In the genomic region with DNA sequence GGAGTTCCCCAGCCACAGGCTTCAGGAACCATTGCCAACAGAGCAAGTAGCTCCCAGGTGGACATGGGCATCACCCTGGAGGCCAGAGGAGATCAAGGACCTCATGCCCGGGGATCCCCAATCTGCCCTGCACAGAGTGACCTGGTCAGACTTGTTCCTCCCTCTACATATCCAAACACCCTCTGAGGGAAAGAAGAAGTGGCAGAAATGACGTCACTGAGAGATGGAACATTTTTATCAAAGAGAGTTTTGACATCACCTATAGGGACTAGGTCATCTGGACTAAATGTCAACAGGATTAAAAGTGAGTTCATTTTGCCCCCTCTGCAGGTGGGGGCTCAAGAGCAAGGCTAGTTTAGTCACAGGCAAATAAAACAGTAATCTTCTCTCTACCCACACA, we compare ENCODE assay signal across 28 cellular contexts.
"Had no signal": no experiment of that assay in that cellular context is flagged by ENCODE, and none has a peak within 500 bp of the region (broad histone marks: within the 10 kb centered on the region; RNA-seq: fewer than 3 reads in every experiment).

No MANE protein-coding gene starts in this region.

- DNase-seq: activated CD4-positive, alpha-beta T cell treated with anti-CD3 and anti-CD28 coated beads for 36 hours; activated CD4-positive, alpha-beta T cell treated with anti-CD3 and anti-CD28 coated beads, Interleukin-2, amount 10 ng/mL, durations not matched to agents 7 days and 5 days; activated CD4-positive, alpha-beta T cell treated with anti-CD3 and anti-CD28 coated beads, Interleukin-2, amount 50 U/mL, for 48 hours; activated CD8-positive, alpha-beta T cell treated with anti-CD3 and anti-CD28 coated beads, Interleukin-2, amount 10 ng/mL, durations not matched to agents 7 days and 5 days; activated gamma-delta T cell; activated naive CD4-positive, alpha-beta T cell treated with Interleukin-2 at 50 U/mL for 16 hours; activated naive CD8-positive, alpha-beta T cell treated with anti-CD3 and anti-CD28 coated beads, Interleukin-2, amount 10 ng/mL, durations not matched to agents 7 days and 5 days; activated T-cell treated with anti-CD3 and anti-CD28 coated beads, Interleukin-2, amount 50 U/mL, for 24 hours; amygdala; Karpas-422; KBM-7; NCI-H1105; NCI-H1417 treated with DMSO at 0.1 percent for 48 hours; NCI-H187 treated with DMSO at 0.1 percent for 48 hours; NCI-H2081; NCI-H226; NCI-H446 treated with DMSO at 0.1 percent for 48 hours; NCI-H524; NCI-H69; NCI-H82; SHP77 treated with DMSO at 0.1 percent for 48 hours; SK-N-SH had no signal

- H3K36me3 ChIP-seq: ascending aorta, cardiac muscle cell, SJSA1 had no signal

- H3K27me3 ChIP-seq: ascending aorta, cardiac muscle cell had no signal

- H3K4me1 ChIP-seq: SJSA1 had no signal

- H3K9me3 ChIP-seq: ascending aorta, SJSA1, SK-N-SH had no signal

- H3K27ac ChIP-seq: ascending aorta, cardiac muscle cell, SJSA1 had no signal

- ATAC-seq: activated CD4-positive, alpha-beta T cell treated with anti-CD3 and anti-CD28 coated beads for 36 hours; activated CD4-positive, CD25-positive, alpha-beta regulatory T cell treated with anti-CD3 and anti-CD28 coated beads, Interleukin-2, amount 50 U/mL, for 24 hours; activated CD8-positive, alpha-beta T cell treated with anti-CD3 and anti-CD28 coated beads, Interleukin-2, amount 10 ng/mL, durations not matched to agents 7 days and 5 days; Panc1; WTC11 had no signal

- H3K4me3 ChIP-seq: ascending aorta, cardiac muscle cell, SJSA1 had no signal

- H3K9ac ChIP-seq: SK-N-SH had no signal

- H3K4me2 ChIP-seq: SK-N-SH had no signal
